23 cellular contexts compared by ENCODE assay signal in genomic region chr9:114357911-114358328, GRCh38. TPM values are rescaled to one million over a fixed set of nuclear protein-coding genes. Genes with fewer than 3 reads are reported as not detected.
DNase-seq lines count a peak whose midpoint lies in the region; ATAC-seq and TF ChIP-seq lines count a peak whose summit lies in the region.
"Had no signal": no experiment of that assay in that cellular context is flagged by ENCODE, and none has a peak within 500 bp of the region (broad histone marks: within the 10 kb centered on the region; RNA-seq: fewer than 3 reads in every experiment).

No MANE protein-coding gene starts in this region.

- H3K27ac ChIP-seq in upper lobe of right lung, result no peak overlapping the region
- H3K27ac ChIP-seq: cardiac muscle cell, SJSA1 had no signal

- H3K27ac Mint-ChIP-seq in stimulated activated naive CD8-positive, alpha-beta T cell treated with anti-CD3 and anti-CD28 coated beads, Interleukin-15, Interleukin-2, amounts not matched to agents 100 ng/mL and 50 ng/mL, for 24 hours, result peak overlapping the region; percentile 77
- peak overlapping the region; percentile 88 for H3K27ac Mint-ChIP-seq in activated T-helper 1 cell treated with anti-CD3 and anti-CD28 coated beads, Interleukin-12 subunit alpha, Interleukin-12 subunit beta, Interleukin-2, Interleukin-4 antibody, amounts not matched to agents 30 ng/mL and 10 ng/mL and 1 ng/mL, durations not matched to agents 14 hours and 24 hours and 36 hours
- H3K27ac Mint-ChIP-seq: progenitor cell of endocrine pancreas had no signal

- TF ChIP-seq CTCF in mucosa of descending colon (IDR thresholded peaks at IDR 0.05) (no peak), upper lobe of right lung (IDR thresholded peaks at IDR 0.05) (no peak)

- intact Hi-C loops in activated T-helper 1 cell treated with anti-CD3 and anti-CD28 coated beads, Interleukin-12 subunit alpha, Interleukin-12 subunit beta, Interleukin-2, Interleukin-4 antibody, amounts not matched to agents 30 ng/mL and 10 ng/mL and 1 ng/mL, durations not matched to agents 14 hours and 24 hours and 36 hours (cut with micrococcal nuclease), result no loop called here
- intact Hi-C loops in mucosa of descending colon (cut with DNase I, micrococcal nuclease), result no loop called here
- intact Hi-C loops in upper lobe of right lung (cut with DNase I), result no loop called here

- no peak for DNase-seq in stimulated activated naive CD8-positive, alpha-beta T cell treated with anti-CD3 and anti-CD28 coated beads, Interleukin-15, Interleukin-2, amounts not matched to agents 100 U/mL and 50 U/mL, for 24 hours
- no peak for DNase-seq in activated T-helper 1 cell treated with anti-CD3 and anti-CD28 coated beads, Interleukin-12 subunit alpha, Interleukin-12 subunit beta, Interleukin-2, Interleukin-4 antibody, amounts not matched to agents 30 ng/mL and 10 ng/mL and 1 ng/mL, durations not matched to agents 14 hours and 24 hours and 36 hours (ENCODE audit: low spot score)
- DNase-seq in mucosa of descending colon, result no peak
- DNase-seq in upper lobe of right lung, result peak; percentile 49
- DNase-seq in DMS153 (lab: John Stamatoyannopoulos, UW), result no peak
- DNase-seq in DMS79 (lab: John Stamatoyannopoulos, UW), result no peak
- no peak for DNase-seq in activated effector memory CD4-positive, alpha-beta T cell treated with anti-CD3 and anti-CD28 coated beads, Interleukin-2, amount 50 U/mL, for 16 hours
- DNase-seq: activated CD4-positive, alpha-beta T cell treated with anti-CD3 and anti-CD28 coated beads, Interleukin-2, amount 50 U/mL, for 48 hours; activated T-cell treated with anti-CD3 and anti-CD28 coated beads, Interleukin-2, amount 50 U/mL, for 48 hours; amygdala; dermis blood vessel endothelial cell; DMS79 treated with DMSO at 0.1 percent for 48 hours; glutamatergic neuron; MV-4-11; NCI-H2171 treated with DMSO at 0.1 percent for 48 hours; NCI-H526; T-helper 2 cell had no signal

- H3K4me3 ChIP-seq in mucosa of descending colon (no peak overlapping the region), upper lobe of right lung (no peak overlapping the region)
- H3K4me3 ChIP-seq: cardiac muscle cell, SJSA1 had no signal

- H3K9me3 Mint-ChIP-seq in stimulated activated naive CD8-positive, alpha-beta T cell treated with anti-CD3 and anti-CD28 coated beads, Interleukin-15, Interleukin-2, amounts not matched to agents 100 ng/mL and 50 ng/mL, for 24 hours, result no peaks in the 10 kb centered on the region
- no peaks in the 10 kb centered on the region for H3K9me3 Mint-ChIP-seq in activated T-helper 1 cell treated with anti-CD3 and anti-CD28 coated beads, Interleukin-12 subunit alpha, Interleukin-12 subunit beta, Interleukin-2, Interleukin-4 antibody, amounts not matched to agents 30 ng/mL and 10 ng/mL and 1 ng/mL, durations not matched to agents 14 hours and 24 hours and 36 hours

- no peak overlapping the region for H3K4me3 Mint-ChIP-seq in stimulated activated naive CD8-positive, alpha-beta T cell treated with anti-CD3 and anti-CD28 coated beads, Interleukin-15, Interleukin-2, amounts not matched to agents 100 ng/mL and 50 ng/mL, for 24 hours
- no peak overlapping the region for H3K4me3 Mint-ChIP-seq in activated T-helper 1 cell treated with anti-CD3 and anti-CD28 coated beads, Interleukin-12 subunit alpha, Interleukin-12 subunit beta, Interleukin-2, Interleukin-4 antibody, amounts not matched to agents 30 ng/mL and 10 ng/mL and 1 ng/mL, durations not matched to agents 14 hours and 24 hours and 36 hours

- H3K27me3 ChIP-seq in upper lobe of right lung, result no peaks in the 10 kb centered on the region
- H3K27me3 ChIP-seq: cardiac muscle cell, SJSA1 had no signal

- H3K36me3 ChIP-seq in mucosa of descending colon (ENCODE audit: low read depth) (peaks cover 35% of the 10 kb centered on the region), upper lobe of right lung (peaks cover 99% of the 10 kb centered on the region)

- no peak for ATAC-seq in stimulated activated naive CD8-positive, alpha-beta T cell treated with anti-CD3 and anti-CD28 coated beads, Interleukin-15, Interleukin-2, amounts not matched to agents 100 U/mL and 50 U/mL, for 24 hours
- peak; percentile 7 for ATAC-seq in mucosa of descending colon
- no peak for ATAC-seq in upper lobe of right lung
- ATAC-seq: left colon had no signal

- peaks cover 48% of the 10 kb centered on the region for H3K4me1 Mint-ChIP-seq in stimulated activated naive CD8-positive, alpha-beta T cell treated with anti-CD3 and anti-CD28 coated beads, Interleukin-15, Interleukin-2, amounts not matched to agents 100 ng/mL and 50 ng/mL, for 24 hours (ENCODE audit: low read depth)
- peaks cover 45% of the 10 kb centered on the region for H3K4me1 Mint-ChIP-seq in activated T-helper 1 cell treated with anti-CD3 and anti-CD28 coated beads, Interleukin-12 subunit alpha, Interleukin-12 subunit beta, Interleukin-2, Interleukin-4 antibody, amounts not matched to agents 30 ng/mL and 10 ng/mL and 1 ng/mL, durations not matched to agents 14 hours and 24 hours and 36 hours (ENCODE audit: low read depth)

- H3K4me1 ChIP-seq in mucosa of descending colon (ENCODE audit: low read depth) (no peaks in the 10 kb centered on the region), upper lobe of right lung (no peaks in the 10 kb centered on the region)
- H3K4me1 ChIP-seq: SJSA1 had no signal

- H3K9me3 ChIP-seq in mucosa of descending colon (no peaks in the 10 kb centered on the region), upper lobe of right lung (no peaks in the 10 kb centered on the region)
- H3K9me3 ChIP-seq: SJSA1 had no signal

- peaks cover 68% of the 10 kb centered on the region for H3K36me3 Mint-ChIP-seq in stimulated activated naive CD8-positive, alpha-beta T cell treated with anti-CD3 and anti-CD28 coated beads, Interleukin-15, Interleukin-2, amounts not matched to agents 100 ng/mL and 50 ng/mL, for 24 hours (ENCODE audit: low read depth)
- peaks cover 56% of the 10 kb centered on the region for H3K36me3 Mint-ChIP-seq in activated T-helper 1 cell treated with anti-CD3 and anti-CD28 coated beads, Interleukin-12 subunit alpha, Interleukin-12 subunit beta, Interleukin-2, Interleukin-4 antibody, amounts not matched to agents 30 ng/mL and 10 ng/mL and 1 ng/mL, durations not matched to agents 14 hours and 24 hours and 36 hours (ENCODE audit: low read depth)

- H3K27me3 Mint-ChIP-seq in stimulated activated naive CD8-positive, alpha-beta T cell treated with anti-CD3 and anti-CD28 coated beads, Interleukin-15, Interleukin-2, amounts not matched to agents 100 ng/mL and 50 ng/mL, for 24 hours, result no peaks in the 10 kb centered on the region
- H3K27me3 Mint-ChIP-seq in activated T-helper 1 cell treated with anti-CD3 and anti-CD28 coated beads, Interleukin-12 subunit alpha, Interleukin-12 subunit beta, Interleukin-2, Interleukin-4 antibody, amounts not matched to agents 30 ng/mL and 10 ng/mL and 1 ng/mL, durations not matched to agents 14 hours and 24 hours and 36 hours (ENCODE audit: insufficient read depth), result no peaks in the 10 kb centered on the region
- H3K27me3 Mint-ChIP-seq: progenitor cell of endocrine pancreas had no signal

RNA-seq across cellular contexts. Expression of gene ORM2, which starts 28.3 kb away (rescaled TPM):
- total RNA-seq in activated T-helper 1 cell treated with anti-CD3 and anti-CD28 coated beads, Interleukin-12 subunit alpha, Interleukin-12 subunit beta, Interleukin-2, Interleukin-4 antibody, amounts not matched to agents 30 ng/mL and 10 ng/mL and 1 ng/mL, durations not matched to agents 14 hours and 24 hours and 36 hours, result not detected in 2 replicates
- total RNA-seq in mucosa of descending colon, result 1 to 10 TPM in 1 of 3 donors, not detected in 2; 1.0 TPM
- 3.9 TPM for total RNA-seq in upper lobe of right lung
- total RNA-seq: cardiac muscle cell, dermis blood vessel endothelial cell, left colon, SJSA1, temporal lobe had no signal

RNA-seq across cellular contexts. Expression of gene AKNA, which starts 29.9 kb away (rescaled TPM):
- total RNA-seq in activated T-helper 1 cell treated with anti-CD3 and anti-CD28 coated beads, Interleukin-12 subunit alpha, Interleukin-12 subunit beta, Interleukin-2, Interleukin-4 antibody, amounts not matched to agents 30 ng/mL and 10 ng/mL and 1 ng/mL, durations not matched to agents 14 hours and 24 hours and 36 hours, result 178 and 182 TPM in 2 replicates
- total RNA-seq in mucosa of descending colon (10 to 100 TPM; 29.3 to 45.1 (median 44.9) TPM), upper lobe of right lung (54.7 TPM)

RNA-seq across cellular contexts. Expression of gene ORM1, which starts 35.0 kb away (rescaled TPM):
- not detected in 2 replicates for total RNA-seq in activated T-helper 1 cell treated with anti-CD3 and anti-CD28 coated beads, Interleukin-12 subunit alpha, Interleukin-12 subunit beta, Interleukin-2, Interleukin-4 antibody, amounts not matched to agents 30 ng/mL and 10 ng/mL and 1 ng/mL, durations not matched to agents 14 hours and 24 hours and 36 hours
- 1 to 10 TPM in 1 of 3 donors, not detected in 2; 2.8 TPM for total RNA-seq in mucosa of descending colon
- 5.2 TPM for total RNA-seq in upper lobe of right lung
- total RNA-seq: cardiac muscle cell, dermis blood vessel endothelial cell, left colon, SJSA1, temporal lobe had no signal
